ENCODE assay signal across 9 cellular contexts in genomic region chr16:70331588-70332358, GRCh38. TPM values are rescaled to one million over a fixed set of nuclear protein-coding genes. Genes with fewer than 3 reads are reported as not detected.
DNase-seq lines count a peak whose midpoint lies in the region; ATAC-seq, FAIRE-seq and TF ChIP-seq lines count a peak whose summit lies in the region.
"Had no signal": no experiment of that assay in that cellular context is flagged by ENCODE, and none has a peak within 500 bp of the region (broad histone marks: within the 10 kb centered on the region; RNA-seq: fewer than 3 reads in every experiment).

No MANE protein-coding gene starts in this region.

- FAIRE-seq in astrocyte (lab: Jason Lieb, UNC): no peak

- H3K36me3 ChIP-seq in astrocyte (ENCODE audit: insufficient read depth, low read length): peaks cover 10% of the 10 kb centered on the region
- H3K36me3 ChIP-seq in left lung: peaks cover 0 to 98% of the 10 kb centered on the region in 2 donors

- no peaks in the 10 kb centered on the region for H3K4me1 ChIP-seq in astrocyte (ENCODE audit: insufficient read depth, low read length)
- no peaks in the 10 kb centered on the region for H3K4me1 ChIP-seq in left lung

- H3K9me3 ChIP-seq in astrocyte (ENCODE audit: insufficient read depth, low read depth, low read length) (no peaks in the 10 kb centered on the region), left lung (no peaks in the 10 kb centered on the region)

- H3K27me3 ChIP-seq in astrocyte (ENCODE audit: insufficient read depth, low read length) (no peaks in the 10 kb centered on the region), left lung (no peaks in the 10 kb centered on the region)

- H3K9ac ChIP-seq in astrocyte (ENCODE audit: low read length): no peak overlapping the region

- no peaks in the 10 kb centered on the region for H3K4me1 Mint-ChIP-seq in astrocyte (ENCODE audit: low read depth, unreplicated experiment)

- H3K27ac Mint-ChIP-seq in astrocyte (ENCODE audit: unreplicated experiment): no peak overlapping the region

- DNase-seq in AG09319 (ENCODE audit: extremely low read depth, low read depth): no peak
- no peak for DNase-seq in GM20000 (ENCODE audit: low spot score)
- DNase-seq in astrocyte (ENCODE audit: low read depth): no peak
- no peak for DNase-seq in left lung
- DNase-seq in GF-D8 (lab: John Stamatoyannopoulos, UW): no peak
- DNase-seq in GM19238 (ENCODE audit: insufficient read length, low spot score): no peak

- peaks cover 27% of the 10 kb centered on the region for H3K36me3 Mint-ChIP-seq in astrocyte (ENCODE audit: low read depth, unreplicated experiment)

- peak; percentile 63 for ATAC-seq in left lung
- no peak for ATAC-seq in HG02981 (IDR thresholded peaks at IDR 0.05; ENCODE audit: unreplicated experiment)
- no peak for ATAC-seq in HG03135 (IDR thresholded peaks at IDR 0.05; ENCODE audit: unreplicated experiment)

- H3K4me2 ChIP-seq in astrocyte (ENCODE audit: low read length): no peak overlapping the region

- H3K79me2 ChIP-seq in astrocyte (ENCODE audit: insufficient read depth, low read length): no peaks in the 10 kb centered on the region

- no peak overlapping the region for H3K4me3 Mint-ChIP-seq in astrocyte (ENCODE audit: unreplicated experiment)
- H3K4me3 Mint-ChIP-seq: stimulated activated naive CD8-positive, alpha-beta T cell treated with anti-CD3 and anti-CD28 coated beads, Interleukin-15, Interleukin-2, amounts not matched to agents 100 ng/mL and 50 ng/mL, for 24 hours had no signal

- H4K20me1 ChIP-seq in astrocyte (ENCODE audit: insufficient read depth, low read length): no peaks in the 10 kb centered on the region

- H2AFZ ChIP-seq in astrocyte (ENCODE audit: low read depth, low read length): no peak overlapping the region

- TF ChIP-seq CTCF in AG09319 (IDR thresholded peaks at IDR 0.05; ENCODE audit: low read depth, low read length) (peak; percentile 45), GM20000 (IDR thresholded peaks at IDR 0.05; ENCODE audit: extremely low read depth, missing control alignments) (peak; percentile 45), astrocyte (IDR thresholded peaks at IDR 0.05; ENCODE audit: insufficient read depth, low read depth, low read length) (peak; percentile 47), left lung (IDR thresholded peaks at IDR 0.05) (peak; percentile 14 to 18)

- H3K9me3 Mint-ChIP-seq in astrocyte (ENCODE audit: unreplicated experiment): no peaks in the 10 kb centered on the region
- H3K9me3 Mint-ChIP-seq: stimulated activated naive CD8-positive, alpha-beta T cell treated with anti-CD3 and anti-CD28 coated beads, Interleukin-15, Interleukin-2, amounts not matched to agents 100 ng/mL and 50 ng/mL, for 24 hours had no signal

- H3K27ac ChIP-seq in astrocyte (ENCODE audit: low read depth, low read length): no peak overlapping the region
- no peak overlapping the region for H3K27ac ChIP-seq in left lung

- H3K27me3 Mint-ChIP-seq in astrocyte (ENCODE audit: low read depth, unreplicated experiment): no peaks in the 10 kb centered on the region
- H3K27me3 Mint-ChIP-seq: stimulated activated naive CD8-positive, alpha-beta T cell treated with anti-CD3 and anti-CD28 coated beads, Interleukin-15, Interleukin-2, amounts not matched to agents 100 ng/mL and 50 ng/mL, for 24 hours had no signal

- H3K4me3 ChIP-seq in astrocyte (ENCODE audit: insufficient read depth, low read depth, low read length): no peak overlapping the region
- H3K4me3 ChIP-seq in left lung: no peak overlapping the region

- intact Hi-C loops in left lung (cut with DNase I): no loop called here

RNA-seq across cellular contexts. Expression of gene DDX19A, which starts 14.9 kb away (rescaled TPM):
- 40.0 and 41.2 TPM in 2 replicates for total RNA-seq in astrocyte
- 10 to 100 TPM; 28.8 to 31.7 TPM for total RNA-seq in left lung

RNA-seq across cellular contexts. Expression of gene DDX19B, which starts 32.8 kb away (rescaled TPM):
- total RNA-seq in astrocyte (25.3 and 25.7 TPM in 2 replicates), left lung (10 to 100 TPM; 23.5 to 26.5 TPM)

RNA-seq across cellular contexts. Expression of gene AARS1, which starts 42.5 kb away (rescaled TPM):
- 157 and 167 TPM in 2 replicates for total RNA-seq in astrocyte
- 100 to 1,000 TPM; 100 to 111 TPM for total RNA-seq in left lung
